20 cellular contexts compared by ENCODE assay signal in the genomic region with DNA sequence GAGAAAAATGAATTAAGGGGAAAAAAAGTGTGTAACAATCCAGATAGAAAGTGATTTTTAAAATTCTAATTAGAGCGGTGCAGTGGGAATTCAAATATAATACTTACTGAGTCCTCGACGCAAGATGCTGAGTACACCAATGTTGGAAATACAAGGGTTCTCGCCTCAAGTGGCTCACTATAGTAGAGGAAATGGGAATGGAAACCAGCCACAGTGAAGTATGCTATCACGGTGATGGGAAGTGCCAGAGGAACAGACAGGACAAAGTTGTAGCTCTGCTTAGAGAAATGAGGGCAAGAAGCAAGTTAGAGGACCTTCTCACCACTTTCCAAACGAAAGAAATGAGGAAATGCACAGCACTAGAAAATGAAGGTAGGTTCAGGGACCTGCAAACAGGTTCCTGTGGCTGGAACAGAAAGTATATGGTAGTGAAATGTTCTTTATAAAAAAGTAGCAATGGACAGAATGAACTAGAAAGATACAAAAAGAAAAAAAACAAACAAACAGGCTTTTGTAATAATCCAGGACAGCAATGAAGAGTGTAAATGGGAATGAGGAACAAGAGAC. TPM values are rescaled to one million over a fixed set of nuclear protein-coding genes. Genes with fewer than 3 reads are reported as not detected.
DNase-seq lines count a peak whose midpoint lies in the region; ATAC-seq, FAIRE-seq and TF ChIP-seq lines count a peak whose summit lies in the region.
"Had no signal": no experiment of that assay in that cellular context is flagged by ENCODE, and none has a peak within 500 bp of the region (broad histone marks: within the 10 kb centered on the region; RNA-seq: fewer than 3 reads in every experiment).

No MANE protein-coding gene starts in this region.

- H3K27me3 ChIP-seq in right atrium auricular region (no peaks in the 10 kb centered on the region), psoas muscle (ENCODE audit: insufficient read depth in 3 of 3, low read length in 2 of 3) (no peaks in the 10 kb centered on the region)
- H3K27me3 ChIP-seq: upper lobe of left lung had no signal

- H3K4me1 ChIP-seq in right atrium auricular region, result peaks cover 0 to 82% of the 10 kb centered on the region in 2 donors
- H3K4me1 ChIP-seq in psoas muscle, result peaks cover 89% of the 10 kb centered on the region

- intact Hi-C loops in psoas muscle (cut with DNase I), result no loop called here

- TF ChIP-seq CTCF in right atrium auricular region (IDR thresholded peaks at IDR 0.05) (no peak), psoas muscle (IDR thresholded peaks at IDR 0.05) (no peak), mesothelial cell of epicardium (IDR thresholded peaks at IDR 0.05; ENCODE audit: unreplicated experiment) (no peak)

- no peak for TF ChIP-seq POLR2A in GM12891 (IDR thresholded peaks at IDR 0.05; ENCODE audit: low read depth, low read length)

- H3K9me3 ChIP-seq in right atrium auricular region, result no peaks in the 10 kb centered on the region
- H3K9me3 ChIP-seq in psoas muscle, result no peaks in the 10 kb centered on the region
- H3K9me3 ChIP-seq: upper lobe of left lung had no signal

- H3K4me1 Mint-ChIP-seq in mesothelial cell of epicardium, result peaks cover 15% of the 10 kb centered on the region
- H3K4me1 Mint-ChIP-seq: GM23338 had no signal

- peaks cover 3% of the 10 kb centered on the region for H3K9me3 Mint-ChIP-seq in mesothelial cell of epicardium
- H3K9me3 Mint-ChIP-seq: CD8-positive, alpha-beta memory T cell; GM23338 had no signal

- H3K36me3 Mint-ChIP-seq in mesothelial cell of epicardium, result peaks cover 12% of the 10 kb centered on the region

- no peak for FAIRE-seq in GM12891 (lab: Jason Lieb, UNC)
- FAIRE-seq: colon had no signal

- no peak overlapping the region for H3K4me3 Mint-ChIP-seq in mesothelial cell of epicardium
- H3K4me3 Mint-ChIP-seq: CD8-positive, alpha-beta memory T cell; GM23338 had no signal

- peak; percentile 21 for ATAC-seq in SK-N-SH treated with all-trans-retinoic acid at 6 μM for 48 hours
- no peak for ATAC-seq in psoas muscle
- ATAC-seq: GM23338 had no signal

- H3K36me3 ChIP-seq in right atrium auricular region (peaks cover 4% of the 10 kb centered on the region), psoas muscle (ENCODE audit: insufficient read depth in 1 of 2, low read depth in 1 of 2) (peaks cover 2 to 24% of the 10 kb centered on the region in 2 donors)
- H3K36me3 ChIP-seq: upper lobe of left lung had no signal

- 45 to 56% (median 50%) methylated on average over 6 of the region's 6 CpGs for WGBS in psoas muscle, 3 donors

- peak overlapping the region; percentile 28 to 63 for H3K27ac ChIP-seq in right atrium auricular region
- peak overlapping the region; percentile 99 for H3K27ac ChIP-seq in psoas muscle
- H3K27ac ChIP-seq: upper lobe of left lung had no signal

- DNase-seq in GM12891 (ENCODE audit: insufficient read length, low spot score) (no peak), right atrium auricular region (ENCODE audit: low spot score) (no peak), psoas muscle (no peak), cerebellar cortex (ENCODE audit: low spot score) (no peak), SK-N-DZ (ENCODE audit: low spot score) (no peak), mesothelial cell of epicardium (ENCODE audit: low spot score in 2 of 2, unreplicated experiment in 2 of 2) (no peak), SHP77 (lab: John Stamatoyannopoulos, UW) (no peak)
- DNase-seq: activated CD4-positive, CD25-positive, alpha-beta regulatory T cell; activated effector memory CD4-positive, alpha-beta T cell treated with anti-CD3 and anti-CD28 coated beads, Interleukin-2, amount 50 U/mL, for 16 hours; amygdala; CD8-positive, alpha-beta memory T cell; midbrain; NCI-H1436 treated with DMSO at 0.1 percent for 48 hours; NCI-H2227 treated with DMSO at 0.1 percent for 48 hours; NK-92 treated with Interleukin-12 subunit alpha and Interleukin-12 subunit beta, amount 100 ng/mL, for 24 hours; SHP77 treated with DMSO at 0.1 percent for 48 hours; upper lobe of left lung had no signal

- H3K4me3 ChIP-seq in right atrium auricular region, result no peak overlapping the region
- H3K4me3 ChIP-seq in psoas muscle, result peak overlapping the region; percentile 48
- H3K4me3 ChIP-seq: GM23338, upper lobe of left lung had no signal

- no peak overlapping the region for H3K27ac Mint-ChIP-seq in mesothelial cell of epicardium
- H3K27ac Mint-ChIP-seq: CD8-positive, alpha-beta memory T cell; GM23338 had no signal

- H3K27me3 Mint-ChIP-seq in mesothelial cell of epicardium (ENCODE audit: low read depth), result no peaks in the 10 kb centered on the region
- H3K27me3 Mint-ChIP-seq: CD8-positive, alpha-beta memory T cell had no signal

TF ChIP-seq in GM12891, 5 proteins besides CTCF, POLR2A, EP300 and RAD21:
- peak; percentile 65 for TF ChIP-seq SPI1 (IDR thresholded peaks at IDR 0.05; ENCODE audit: low read depth, low read length)
- no peak for TF ChIP-seq TAF1 (IDR thresholded peaks at IDR 0.05; ENCODE audit: low read depth, low read length)

TF ChIP-seq in SK-N-SH treated with all-trans-retinoic acid at 6 μM for 48 hours, 23 proteins besides CTCF, POLR2A, EP300 and RAD21:
- TF ChIP-seq PATZ1 (CRISPR knock-in tag; IDR thresholded peaks at IDR 0.05; ENCODE audit: borderline replicate concordance) (no peak), ARNTL (CRISPR knock-in tag; IDR thresholded peaks at IDR 0.05; ENCODE audit: borderline replicate concordance, low read depth) (no peak), CSDC2 (CRISPR knock-in tag; IDR thresholded peaks at IDR 0.05) (no peak), ZNF70 (CRISPR knock-in tag; IDR thresholded peaks at IDR 0.05) (no peak), OSR1 (CRISPR knock-in tag; IDR thresholded peaks at IDR 0.05) (no peak), ZC3H10 (CRISPR knock-in tag; IDR thresholded peaks at IDR 0.05) (no peak), CSRNP3 (CRISPR knock-in tag; IDR thresholded peaks at IDR 0.05) (no peak), ISL1 (CRISPR knock-in tag; IDR thresholded peaks at IDR 0.05) (no peak), ZNF8 (CRISPR knock-in tag; IDR thresholded peaks at IDR 0.05) (no peak), ZFP3 (CRISPR knock-in tag; IDR thresholded peaks at IDR 0.05) (no peak), POU6F1 (CRISPR knock-in tag; IDR thresholded peaks at IDR 0.05; ENCODE audit: borderline replicate concordance, low read depth) (no peak; the same call in 1 of the 2 replicates), PPARA (CRISPR knock-in tag; IDR thresholded peaks at IDR 0.05; ENCODE audit: borderline replicate concordance) (no peak), TCF4 (CRISPR knock-in tag; IDR thresholded peaks at IDR 0.05; ENCODE audit: borderline replicate concordance) (no peak)
TF ChIP-seq in SK-N-SH treated with all-trans-retinoic acid at 6 μM for 48 hours: peak in this region for 0.

RNA-seq across cellular contexts. Expression of gene EGLN1, which starts 13.5 kb away (rescaled TPM):
- polyA plus RNA-seq in GM12891 (2012; ENCODE audit: low read depth, missing spikeins), result 23.1 TPM
- total RNA-seq in right atrium auricular region (10 to 100 TPM; 57.9 to 76.7 TPM), psoas muscle (100 to 1,000 TPM; 158 to 532 (median 327) TPM), mesothelial cell of epicardium (32.5 to 34.4 TPM (median 33.6 TPM) in 3 replicates)
- 100 to 1,000 TPM in 2 of 3 donors, 10 to 100 TPM in 1; 52.4 to 596 (median 201) TPM for polyA plus RNA-seq in psoas muscle
- polyA plus RNA-seq in SK-N-DZ (2014; cell fraction: cytosol; rRNA removed), result 12.6 and 14.4 TPM in 2 replicates
- polyA plus RNA-seq in SK-N-DZ (2014; cell fraction: nucleus; rRNA removed), result 3.8 and 6.1 TPM in 2 replicates
